In genomic region chr6:163417595-163417994, GRCh38 we compare ENCODE assay signal across 9 cellular contexts. TPM values are rescaled to one million over a fixed set of nuclear protein-coding genes. Genes with fewer than 3 reads are reported as not detected.
A peak's percentile ranks its signal among the peaks of the same experiment; 100 is the strongest.
DNase-seq lines count a peak whose midpoint lies in the region; ATAC-seq and TF ChIP-seq lines count a peak whose summit lies in the region.
"Had no signal": no experiment of that assay in that cellular context is flagged by ENCODE, and none has a peak within 500 bp of the region (broad histone marks: within the 10 kb centered on the region; RNA-seq: fewer than 3 reads in every experiment).

No MANE protein-coding gene starts in this region.

- CTCF ChIA-PET in activated naive CD4-positive, alpha-beta T cell treated with anti-CD3 and anti-CD28 coated beads, Interleukin-2, amount 10 ng/mL, durations not matched to agents 7 days and 5 days (lab: Charles Lee): interaction anchor here (0.9 to 1.7 kb wide), 2 partner anchors 136 to 161 kb away, joined by 3 to 6 read pairs; no protein-coding TSS in a partner anchor

- no peak overlapping the region for H2AFZ ChIP-seq in GM23338

- H3K4me3 ChIP-seq in GM23338: peak overlapping the region; percentile 66
- H3K4me3 ChIP-seq in skin epidermis: peak overlapping the region; percentile 66 to 99 (median 81)

- H3F3A ChIP-seq in GM23338 (replicated peaks; ENCODE audit: low read depth): no peaks in the 10 kb centered on the region

- peaks cover 50% of the 10 kb centered on the region for H3K4me1 Mint-ChIP-seq in GM23338
- H3K4me1 Mint-ChIP-seq in T-helper 17 cell: peaks cover 41% of the 10 kb centered on the region
- peaks cover 27% of the 10 kb centered on the region for H3K4me1 Mint-ChIP-seq in glutamatergic neuron (ENCODE audit: low read depth, unreplicated experiment)
- peaks cover 42% of the 10 kb centered on the region for H3K4me1 Mint-ChIP-seq in activated naive CD4-positive, alpha-beta T cell treated with anti-CD3 and anti-CD28 coated beads, Interleukin-2, amount 10 ng/mL, durations not matched to agents 7 days and 5 days

- H3K9me3 ChIP-seq in T-helper 17 cell (ENCODE audit: control insufficient read depth, low read length, poor library complexity, severe bottlenecking): no peaks in the 10 kb centered on the region

- H3K27me3 Mint-ChIP-seq in GM23338 (ENCODE audit: insufficient read depth, low read depth, poor library complexity) (peaks cover 4% of the 10 kb centered on the region), T-helper 17 cell (no peaks in the 10 kb centered on the region), glutamatergic neuron (ENCODE audit: unreplicated experiment) (peaks cover 6% of the 10 kb centered on the region)
- peaks cover 5% of the 10 kb centered on the region for H3K27me3 Mint-ChIP-seq in activated naive CD4-positive, alpha-beta T cell treated with anti-CD3 and anti-CD28 coated beads, Interleukin-2, amount 10 ng/mL, durations not matched to agents 7 days and 5 days

- peaks cover 41% of the 10 kb centered on the region for H3K4me1 ChIP-seq in GM23338 (ENCODE audit: insufficient read depth)

- peak overlapping the region; percentile 76 for H3K4me2 ChIP-seq in GM23338

- H3K27ac ChIP-seq in GM23338 (ENCODE audit: low read depth) (peak overlapping the region; percentile 7), skin epidermis (peak overlapping the region in 17 of 21 experiments; percentile 8 to 99 (median 72))

- TF ChIP-seq CTCF in GM23338 (conservative IDR thresholded peaks at IDR 0.05; ENCODE audit: low read depth in 2 of 2): no peak
- no peak for TF ChIP-seq CTCF in glutamatergic neuron (IDR thresholded peaks at IDR 0.05; ENCODE audit: partially characterized antibody, unreplicated experiment)

- H3K9me2 ChIP-seq in GM23338 (ENCODE audit: insufficient read depth): no peaks in the 10 kb centered on the region

- peaks cover 16% of the 10 kb centered on the region for H4K20me1 ChIP-seq in GM23338 (replicated peaks; ENCODE audit: insufficient read depth)

- H3K36me3 Mint-ChIP-seq in GM23338 (ENCODE audit: low read depth) (no peaks in the 10 kb centered on the region; the same call in 2 of the 3 replicates), T-helper 17 cell (ENCODE audit: low read depth) (no peaks in the 10 kb centered on the region), glutamatergic neuron (ENCODE audit: unreplicated experiment) (no peaks in the 10 kb centered on the region)
- peaks cover 3% of the 10 kb centered on the region for H3K36me3 Mint-ChIP-seq in activated naive CD4-positive, alpha-beta T cell treated with anti-CD3 and anti-CD28 coated beads, Interleukin-2, amount 10 ng/mL, durations not matched to agents 7 days and 5 days

- peaks cover 72% of the 10 kb centered on the region for H3K79me2 ChIP-seq in GM23338 (replicated peaks; ENCODE audit: insufficient read depth)

- peak overlapping the region; percentile 26 for H3K27ac Mint-ChIP-seq in GM23338
- peak overlapping the region; percentile 94 for H3K27ac Mint-ChIP-seq in T-helper 17 cell
- H3K27ac Mint-ChIP-seq in glutamatergic neuron (ENCODE audit: unreplicated experiment): no peak overlapping the region
- H3K27ac Mint-ChIP-seq in activated naive CD4-positive, alpha-beta T cell treated with anti-CD3 and anti-CD28 coated beads, Interleukin-2, amount 10 ng/mL, durations not matched to agents 7 days and 5 days: no peak overlapping the region

- no peaks in the 10 kb centered on the region for H3K27me3 ChIP-seq in GM23338 (ENCODE audit: insufficient read depth)

- H3K9me3 Mint-ChIP-seq in GM23338: peaks cover 5% of the 10 kb centered on the region; the same call in 2 of the 3 replicates
- peaks cover 14% of the 10 kb centered on the region for H3K9me3 Mint-ChIP-seq in glutamatergic neuron (ENCODE audit: unreplicated experiment)
- H3K9me3 Mint-ChIP-seq in activated naive CD4-positive, alpha-beta T cell treated with anti-CD3 and anti-CD28 coated beads, Interleukin-2, amount 10 ng/mL, durations not matched to agents 7 days and 5 days: no peaks in the 10 kb centered on the region

- peak overlapping the region; percentile 86 for H3K4me3 Mint-ChIP-seq in GM23338
- peak overlapping the region; percentile 31 for H3K4me3 Mint-ChIP-seq in T-helper 17 cell
- peak overlapping the region; percentile 93 for H3K4me3 Mint-ChIP-seq in glutamatergic neuron (ENCODE audit: unreplicated experiment)
- no peak overlapping the region for H3K4me3 Mint-ChIP-seq in activated naive CD4-positive, alpha-beta T cell treated with anti-CD3 and anti-CD28 coated beads, Interleukin-2, amount 10 ng/mL, durations not matched to agents 7 days and 5 days

- DNase-seq in GM23338 (ENCODE audit: low spot score) (no peak), T-helper 17 cell (no peak), glutamatergic neuron (no peak), HPDE6-E6E7 (ENCODE audit: extremely low spot score) (no peak)
- DNase-seq in activated naive CD4-positive, alpha-beta T cell treated with anti-CD3 and anti-CD28 coated beads, Interleukin-2, amount 10 ng/mL, durations not matched to agents 7 days and 5 days: no peak
- DNase-seq: activated CD4-positive, CD25-positive, alpha-beta regulatory T cell had no signal

- ATAC-seq in GM23338 (no peak), T-helper 17 cell (no peak), HG03280 (IDR thresholded peaks at IDR 0.05; ENCODE audit: unreplicated experiment) (no peak), HG03469 (IDR thresholded peaks at IDR 0.05; ENCODE audit: unreplicated experiment) (no peak)

- H3K36me3 ChIP-seq in GM23338 (ENCODE audit: insufficient read depth): no peaks in the 10 kb centered on the region

TF ChIP-seq in GM23338, 12 proteins besides CTCF, POLR2A, EP300 and RAD21:
- no peak for TF ChIP-seq ZNF331 (CRISPR knock-in tag; IDR thresholded peaks at IDR 0.05; ENCODE audit: low read depth)
- TF ChIP-seq STAT1 (IDR thresholded peaks at IDR 0.05; ENCODE audit: unreplicated experiment): no peak
- TF ChIP-seq CREB1 (CRISPR knock-in tag; IDR thresholded peaks at IDR 0.05; ENCODE audit: low read depth): no peak
- TF ChIP-seq JUNB (IDR thresholded peaks at IDR 0.05; ENCODE audit: unreplicated experiment): no peak
- no peak for TF ChIP-seq EZH2phosphoT487 (IDR thresholded peaks at IDR 0.05; ENCODE audit: unreplicated experiment)
- no peak for TF ChIP-seq EZH2 (IDR thresholded peaks at IDR 0.05; ENCODE audit: low read depth, unreplicated experiment)
- TF ChIP-seq REST (IDR thresholded peaks at IDR 0.05; ENCODE audit: unreplicated experiment): no peak
- no peak for TF ChIP-seq ZNF114 (CRISPR knock-in tag; IDR thresholded peaks at IDR 0.05)

RNA-seq across cellular contexts. Expression of gene QKI, which starts 3.1 kb away (rescaled TPM):
- 150 and 159 TPM in 2 replicates for total RNA-seq in GM23338 (2014; rRNA removed; shearing (Covaris generic))
- 53.7 and 60.8 TPM in 2 replicates for polyA plus RNA-seq in GM23338 (2016; fragmentation: Nextera tagmentation; extraction: Ambion mirVana)
- total RNA-seq in T-helper 17 cell (10 to 100 TPM; 87.4 to 95.3 TPM), glutamatergic neuron (ENCODE audit: unreplicated experiment) (50.5 TPM)

Comparison
In these comparisons a context has a peak if more than half of its experiments do, and no peak if none do; other contexts are left out.
1. H3K27ac Mint-ChIP-seq: peak in GM23338 (single experiment) and T-helper 17 cell (single experiment); none in glutamatergic neuron (single experiment) and activated naive CD4-positive, alpha-beta T cell treated with anti-CD3 and anti-CD28 coated beads, Interleukin-2, amount 10 ng/mL, durations not matched to agents 7 days and 5 days (single experiment).